11 cellular contexts compared by ENCODE assay signal in the genomic region with DNA sequence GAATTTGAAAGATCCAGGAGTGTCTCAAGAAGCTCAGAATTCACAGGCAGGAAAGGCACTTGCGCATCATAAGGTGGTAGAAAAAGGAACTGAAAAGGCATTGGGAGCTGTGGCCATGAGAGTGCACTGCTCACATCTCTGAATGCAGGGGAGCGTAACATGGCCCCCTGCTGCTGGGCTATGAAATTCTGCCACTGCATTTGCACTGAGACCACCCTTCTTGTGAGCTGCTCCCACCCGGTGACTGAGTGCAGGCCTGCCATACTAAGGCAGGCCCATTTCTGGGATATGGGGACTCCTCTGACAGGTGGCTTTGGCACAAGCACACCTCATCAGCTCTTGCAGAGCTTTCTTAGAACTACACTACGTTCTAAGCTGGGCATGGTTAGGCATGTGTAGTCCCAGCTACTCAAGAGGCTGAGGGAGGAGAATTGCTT. TPM values are rescaled to one million over a fixed set of nuclear protein-coding genes. Genes with fewer than 3 reads are reported as not detected.
DNase-seq lines count a peak whose midpoint lies in the region; ATAC-seq and TF ChIP-seq lines count a peak whose summit lies in the region.
"Had no signal": no experiment of that assay in that cellular context is flagged by ENCODE, and none has a peak within 500 bp of the region (broad histone marks: within the 10 kb centered on the region; RNA-seq: fewer than 3 reads in every experiment).

No MANE protein-coding gene starts in this region.

- no peak overlapping the region for H3K4me3 ChIP-seq in upper lobe of right lung
- H3K4me3 ChIP-seq in MG63: no peak overlapping the region
- no peak overlapping the region for H3K4me3 ChIP-seq in vagina

- no peaks in the 10 kb centered on the region for H3K27me3 ChIP-seq in upper lobe of right lung
- no peaks in the 10 kb centered on the region for H3K27me3 ChIP-seq in MG63
- H3K27me3 ChIP-seq in vagina: no peaks in the 10 kb centered on the region

- in situ Hi-C loops in KBM-7 (cut with MboI; ENCODE audit: low pct_unique_long_range_greater_than_20kb, low sequenced_read_pairs): no loop called here

- H3K4me1 ChIP-seq in upper lobe of right lung (no peaks in the 10 kb centered on the region), vagina (no peaks in the 10 kb centered on the region)

- H3K36me3 ChIP-seq in upper lobe of right lung (no peaks in the 10 kb centered on the region), MG63 (no peaks in the 10 kb centered on the region), vagina (no peaks in the 10 kb centered on the region)

- H3K27ac ChIP-seq in upper lobe of right lung (no peak overlapping the region), vagina (no peak overlapping the region)

- no peaks in the 10 kb centered on the region for H3K9me3 ChIP-seq in upper lobe of right lung
- H3K9me3 ChIP-seq in MG63: no peaks in the 10 kb centered on the region
- H3K9me3 ChIP-seq in vagina: no peaks in the 10 kb centered on the region

- ATAC-seq in HG02759 (IDR thresholded peaks at IDR 0.05; ENCODE audit: unreplicated experiment): peak; percentile 97
- ATAC-seq in upper lobe of right lung: peak; percentile 53

- TF ChIP-seq POLR2A in vagina (IDR thresholded peaks at IDR 0.05): no peak

- TF ChIP-seq CTCF in upper lobe of right lung (IDR thresholded peaks at IDR 0.05): no peak
- TF ChIP-seq CTCF in vagina (IDR thresholded peaks at IDR 0.05): no peak

- intact Hi-C loops in upper lobe of right lung (cut with DNase I) (no loop called here), vagina (cut with DNase I) (no loop called here)

- DNase-seq in SKM-1 treated with dmso at 0.1 percent for 144 hours (lab: John Stamatoyannopoulos, UW; ENCODE audit: unreplicated experiment) (peak; percentile 52), SKM-1 (lab: John Stamatoyannopoulos, UW; ENCODE audit: unreplicated experiment) (no peak), KBM-7 (peak; percentile 54), upper lobe of right lung (no peak), MG63 (no peak), vagina (ENCODE audit: extremely low spot score in 2 of 2) (no peak), putamen (ENCODE audit: low spot score) (no peak)
- DNase-seq: 8988T, activated gamma-delta T cell, NCI-H1436 had no signal

RNA-seq across cellular contexts. Expression of gene STARD7, which starts 25.3 kb away (rescaled TPM):
- total RNA-seq in upper lobe of right lung (156 TPM), vagina (69.5 TPM)
- total RNA-seq in MG63 (2014; rRNA removed; shearing (Covaris generic); ENCODE audit: low replicate concordance): 100 and 113 TPM in 2 replicates

RNA-seq across cellular contexts. Expression of gene TMEM127, which starts 31.9 kb away (rescaled TPM):
- total RNA-seq in upper lobe of right lung (67.3 TPM), vagina (40.0 TPM)
- 3.7 and 7.3 TPM in 2 replicates for total RNA-seq in MG63 (2014; rRNA removed; shearing (Covaris generic); ENCODE audit: low replicate concordance)

RNA-seq across cellular contexts. Expression of gene CIAO1, which starts 32.1 kb away (rescaled TPM):
- total RNA-seq in upper lobe of right lung (61.7 TPM), vagina (92.6 TPM)
- total RNA-seq in MG63 (2014; rRNA removed; shearing (Covaris generic); ENCODE audit: low replicate concordance): 76.2 and 103 TPM in 2 replicates

Comparison
In these comparisons a context has a peak if more than half of its experiments do, and no peak if none do; other contexts are left out.
1. DNase-seq: peak in SKM-1 treated with dmso at 0.1 percent for 144 hours (single experiment) and KBM-7 (single experiment); none in SKM-1 (single experiment), upper lobe of right lung (single experiment), MG63 (single experiment), vagina (0 of 2) and putamen (single experiment).